In genomic region chr14:89171168-89171567, GRCh38 we compare ENCODE assay signal across 14 cellular contexts.
DNase-seq lines count a peak whose midpoint lies in the region; ATAC-seq, FAIRE-seq and TF ChIP-seq lines count a peak whose summit lies in the region.
"Had no signal": no experiment of that assay in that cellular context is flagged by ENCODE, and none has a peak within 500 bp of the region (broad histone marks: within the 10 kb centered on the region; RNA-seq: fewer than 3 reads in every experiment).

No MANE protein-coding gene starts in this region.

- CTCF ChIA-PET in HepG2 (lab: Yijun Ruan, JAX; ENCODE audit: low intra/inter-chr PET ratio, low total read pairs) = no interaction called here

- H3K4me3 ChIP-seq in AG10803 (ENCODE audit: low read length) (no peak overlapping the region), adipocyte (ENCODE audit: low read length) (no peak overlapping the region), HepG2 (replicated peaks in 1 of 3; ENCODE audit: insufficient read depth in 1 of 3, low read depth in 2 of 3, low read length in 3 of 3) (no peak overlapping the region), Karpas-422 (ENCODE audit: low read length) (no peak overlapping the region)
- H3K4me3 ChIP-seq: HAP-1, SJCRH30 had no signal

- BruUV-seq in HepG2 (replicated peaks; lab: Mats Ljungman, UMichigan) = no TSS peak

- H4K20me1 ChIP-seq in HepG2 (ENCODE audit: insufficient read depth, low read length) (no peaks in the 10 kb centered on the region; the same call in 1 of the 2 replicates), Karpas-422 (ENCODE audit: insufficient read depth, low read depth, low read length) (no peaks in the 10 kb centered on the region)

- no peak for TF ChIP-seq RAD21 in HepG2 (CRISPR knock-in tag; IDR thresholded peaks at IDR 0.05)

- H3K36me3 ChIP-seq in adipocyte (ENCODE audit: control insufficient read depth, insufficient read depth, low read length, severe bottlenecking) = peaks cover 34% of the 10 kb centered on the region
- H3K36me3 ChIP-seq in HepG2 (replicated peaks in 1 of 2; ENCODE audit: control insufficient read depth in 1 of 2, insufficient read depth in 2 of 2, low read length in 2 of 2) = peaks cover 9 to 54% of the 10 kb centered on the region in 2 experiments
- H3K36me3 ChIP-seq in Karpas-422 (ENCODE audit: insufficient read depth, low read length) = no peaks in the 10 kb centered on the region
- H3K36me3 ChIP-seq: HAP-1 had no signal

- in situ Hi-C loops in HepG2 (cut with HindIII; ENCODE audit: extremely low pct_ligation_motif_present, low pct_unique_long_range_greater_than_20kb) = no loop called here

- TF ChIP-seq EP300 in HepG2 (IDR thresholded peaks at IDR 0.05; ENCODE audit: low read depth in 2 of 2, low read length in 2 of 2) (peak in 1 of 2 experiments; percentile 54; a peak in 1 of 4 replicates), HepG2 (CRISPR knock-in tag; IDR thresholded peaks at IDR 0.05; ENCODE audit: borderline replicate concordance) (no peak)

- ATAC-seq in HepG2 (no peak), GM19397 (IDR thresholded peaks at IDR 0.05; ENCODE audit: unreplicated experiment) (no peak)

- peaks cover 7% of the 10 kb centered on the region for H3K4me1 ChIP-seq in adipocyte (ENCODE audit: control insufficient read depth, insufficient read depth, low read length)
- H3K4me1 ChIP-seq in HepG2 (ENCODE audit: insufficient read depth, low read length) = peaks cover 2% of the 10 kb centered on the region; the same call in 1 of the 2 replicates
- no peaks in the 10 kb centered on the region for H3K4me1 ChIP-seq in Karpas-422 (ENCODE audit: low read length)
- H3K4me1 ChIP-seq: HAP-1, SJCRH30 had no signal

- H3K9me2 ChIP-seq in Karpas-422 (replicated peaks; ENCODE audit: insufficient read depth, low read length) = no peaks in the 10 kb centered on the region

- no peak for TF ChIP-seq CTCF in AG10803 (conservative IDR thresholded peaks at IDR 0.05; ENCODE audit: low read length)
- TF ChIP-seq CTCF in HepG2 (CRISPR knock-in tag; IDR thresholded peaks at IDR 0.05) = no peak

- no peak overlapping the region for H2AFZ ChIP-seq in HepG2 (ENCODE audit: low read length)
- no peak overlapping the region for H2AFZ ChIP-seq in Karpas-422 (ENCODE audit: low read length)

- H3K9ac ChIP-seq in adipocyte (ENCODE audit: low read length) (no peak overlapping the region), HepG2 (ENCODE audit: insufficient read depth, low read depth, low read length) (no peak overlapping the region), Karpas-422 (ENCODE audit: low read length) (no peak overlapping the region)

- POLR2A ChIA-PET in HepG2 (lab: Yijun Ruan, JAX) = no interaction called here

- no peaks in the 10 kb centered on the region for H3K27me3 ChIP-seq in adipocyte (replicated peaks; ENCODE audit: control insufficient read depth, insufficient read depth, low read length)
- no peaks in the 10 kb centered on the region for H3K27me3 ChIP-seq in HepG2 (ENCODE audit: control insufficient read depth in 1 of 2, insufficient read depth in 2 of 2, low read length in 2 of 2)
- H3K27me3 ChIP-seq in Karpas-422 (ENCODE audit: low read length) = no peaks in the 10 kb centered on the region
- H3K27me3 ChIP-seq: SJCRH30 had no signal

- no peak overlapping the region for H3K4me2 ChIP-seq in HepG2 (ENCODE audit: low read depth, low read length)
- no peak overlapping the region for H3K4me2 ChIP-seq in Karpas-422 (ENCODE audit: low read depth, low read length, poor library complexity, severe bottlenecking)

- H3K9me3 ChIP-seq in adipocyte (ENCODE audit: control insufficient read depth, low read length) = no peaks in the 10 kb centered on the region
- peaks cover 19% of the 10 kb centered on the region for H3K9me3 ChIP-seq in HepG2 (ENCODE audit: low read length)
- no peaks in the 10 kb centered on the region for H3K9me3 ChIP-seq in Karpas-422 (ENCODE audit: low read length)
- H3K9me3 ChIP-seq: HAP-1 had no signal

- 81% methylated on average over 2 of the region's 2 CpGs for WGBS in HepG2 (ENCODE audit: low lambda C conversion rate)

- DNase-seq in AG10803 (ENCODE audit: low read depth) (peak; percentile 41), adipocyte (ENCODE audit: low read depth) (peak; percentile 51), fibroblast of gingiva (ENCODE audit: low read depth) (peak; percentile 67), HepG2 (ENCODE audit: low spot score) (peak; percentile 26), hypothalamus (lab: John Stamatoyannopoulos, UW) (no peak), inferior parietal cortex (ENCODE audit: extremely low spot score) (no peak), Karpas-422 (no peak)
- DNase-seq: CD8-positive, alpha-beta memory T cell; NCI-H1436; NCI-H2081; NCI-H524; SJCRH30 had no signal

- no peak overlapping the region for H3K27ac ChIP-seq in HepG2 (ENCODE audit: extremely low read length, insufficient read depth, low read length)
- H3K27ac ChIP-seq in Karpas-422 (ENCODE audit: low read length) = no peak overlapping the region
- H3K27ac ChIP-seq: SJCRH30 had no signal

- intact Hi-C loops in HepG2 (cut with micrococcal nuclease; ENCODE audit: unreplicated experiment) = no loop called here

- H3K79me2 ChIP-seq in HepG2 (ENCODE audit: insufficient read depth, low read length) (no peaks in the 10 kb centered on the region), Karpas-422 (ENCODE audit: low read length) (no peaks in the 10 kb centered on the region)

- TF ChIP-seq POLR2A in HepG2 (IDR thresholded peaks at IDR 0.05; ENCODE audit: insufficient read depth in 1 of 2, low read depth in 2 of 2, low read length in 2 of 2) = no peak

- no peak for FAIRE-seq in HepG2 (lab: Jason Lieb, UNC)

TF ChIP-seq in HepG2, 621 proteins besides CTCF, POLR2A, EP300 and RAD21 (continues in another document):
- TF ChIP-seq CCAR2 (optimal IDR thresholded peaks at IDR 0.05; ENCODE audit: low read depth, low read length) (no peak), ATRX (CRISPR knock-in tag; IDR thresholded peaks at IDR 0.05; ENCODE audit: borderline replicate concordance) (no peak), HDAC1 (CRISPR knock-in tag; IDR thresholded peaks at IDR 0.05) (no peak), MTERF4 (CRISPR knock-in tag; IDR thresholded peaks at IDR 0.05) (no peak), ZNF773 (CRISPR knock-in tag; IDR thresholded peaks at IDR 0.05; ENCODE audit: borderline replicate concordance) (no peak), ARNT (IDR thresholded peaks at IDR 0.05) (no peak), ZFY (CRISPR knock-in tag; IDR thresholded peaks at IDR 0.05) (no peak), ELK4 (CRISPR knock-in tag; IDR thresholded peaks at IDR 0.05; ENCODE audit: borderline replicate concordance) (no peak), KAT2B (IDR thresholded peaks at IDR 0.05; ENCODE audit: borderline replicate concordance, low read depth, low read length) (no peak), ZNF256 (CRISPR knock-in tag; conservative IDR thresholded peaks at IDR 0.05) (no peak), PTBP1 (IDR thresholded peaks at IDR 0.05; ENCODE audit: low read depth, low read length, poor library complexity, severe bottlenecking) (no peak), PHF8 (CRISPR knock-in tag; IDR thresholded peaks at IDR 0.05) (no peak), CREM (IDR thresholded peaks at IDR 0.05) (peak; percentile 22; the same call in 1 of the 2 replicates), CREM (CRISPR knock-in tag; IDR thresholded peaks at IDR 0.05) (no peak), ZNF792 (CRISPR knock-in tag; IDR thresholded peaks at IDR 0.05) (no peak), GATAD2A (CRISPR knock-in tag; IDR thresholded peaks at IDR 0.05) (peak; percentile 81)
- TF ChIP-seq, protein P1, sequence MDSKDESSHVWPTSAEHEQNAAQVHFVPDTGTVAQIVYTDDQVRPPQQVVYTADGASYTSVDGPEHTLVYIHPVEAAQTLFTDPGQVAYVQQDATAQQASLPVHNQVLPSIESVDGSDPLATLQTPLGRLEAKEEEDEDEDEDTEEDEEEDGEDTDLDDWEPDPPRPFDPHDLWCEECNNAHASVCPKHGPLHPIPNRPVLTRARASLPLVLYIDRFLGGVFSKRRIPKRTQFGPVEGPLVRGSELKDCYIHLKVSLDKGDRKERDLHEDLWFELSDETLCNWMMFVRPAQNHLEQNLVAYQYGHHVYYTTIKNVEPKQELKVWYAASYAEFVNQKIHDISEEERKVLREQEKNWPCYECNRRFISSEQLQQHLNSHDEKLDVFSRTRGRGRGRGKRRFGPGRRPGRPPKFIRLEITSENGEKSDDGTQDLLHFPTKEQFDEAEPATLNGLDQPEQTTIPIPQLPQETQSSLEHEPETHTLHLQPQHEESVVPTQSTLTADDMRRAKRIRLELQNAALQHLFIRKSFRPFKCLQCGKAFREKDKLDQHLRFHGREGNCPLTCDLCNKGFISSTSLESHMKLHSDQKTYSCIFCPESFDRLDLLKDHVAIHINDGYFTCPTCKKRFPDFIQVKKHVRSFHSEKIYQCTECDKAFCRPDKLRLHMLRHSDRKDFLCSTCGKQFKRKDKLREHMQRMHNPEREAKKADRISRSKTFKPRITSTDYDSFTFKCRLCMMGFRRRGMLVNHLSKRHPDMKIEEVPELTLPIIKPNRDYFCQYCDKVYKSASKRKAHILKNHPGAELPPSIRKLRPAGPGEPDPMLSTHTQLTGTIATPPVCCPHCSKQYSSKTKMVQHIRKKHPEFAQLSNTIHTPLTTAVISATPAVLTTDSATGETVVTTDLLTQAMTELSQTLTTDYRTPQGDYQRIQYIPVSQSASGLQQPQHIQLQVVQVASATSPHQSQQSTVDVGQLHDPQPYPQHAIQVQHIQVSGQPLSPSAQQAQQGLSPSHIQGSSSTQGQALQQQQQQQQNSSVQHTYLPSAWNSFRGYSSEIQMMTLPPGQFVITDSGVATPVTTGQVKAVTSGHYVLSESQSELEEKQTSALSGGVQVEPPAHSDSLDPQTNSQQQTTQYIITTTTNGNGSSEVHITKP (CRISPR knock-in tag; IDR thresholded peaks at IDR 0.05; ENCODE audit: low read depth) = no peak

Comparison
In these comparisons a context has a peak if more than half of its experiments do, and no peak if none do; other contexts are left out.
1. DNase-seq: peak in AG10803 (single experiment), adipocyte (single experiment), fibroblast of gingiva (single experiment) and HepG2 (single experiment); none in hypothalamus (0 of 51), inferior parietal cortex (single experiment) and Karpas-422 (single experiment).